Comparison of ENCODE assay signal across 13 cellular contexts in genomic region chr11:36312593-36312990, GRCh38. TPM values are rescaled to one million over a fixed set of nuclear protein-coding genes. Genes with fewer than 3 reads are reported as not detected.
DNase-seq lines count a peak whose midpoint lies in the region; ATAC-seq and TF ChIP-seq lines count a peak whose summit lies in the region.
"Had no signal": no experiment of that assay in that cellular context is flagged by ENCODE, and none has a peak within 500 bp of the region (broad histone marks: within the 10 kb centered on the region; RNA-seq: fewer than 3 reads in every experiment).

No MANE protein-coding gene starts in this region.

- H3K27me3 Mint-ChIP-seq in activated CD4-positive, alpha-beta T cell treated with anti-CD3 and anti-CD28 coated beads for 36 hours, result peaks cover 21% of the 10 kb centered on the region

- POLR2A ChIA-PET in activated CD4-positive, alpha-beta T cell treated with anti-CD3 and anti-CD28 coated beads for 36 hours (lab: Charles Lee), result no interaction called here
- POLR2A ChIA-PET in PC-3 (lab: Charles Lee; ENCODE audit: unreplicated experiment), result no interaction called here

- no peaks in the 10 kb centered on the region for H3K36me3 Mint-ChIP-seq in activated CD4-positive, alpha-beta T cell treated with anti-CD3 and anti-CD28 coated beads for 36 hours (ENCODE audit: low read depth)
- no peaks in the 10 kb centered on the region for H3K36me3 Mint-ChIP-seq in stimulated activated effector memory CD8-positive, alpha-beta T cell treated with anti-CD3 and anti-CD28 coated beads, Interleukin-12 subunit alpha, Interleukin-12 subunit beta, amount 100 ng/mL, for 72 hours
- H3K36me3 Mint-ChIP-seq: activated naive CD4-positive, alpha-beta T cell treated with anti-CD3 and anti-CD28 coated beads, Interleukin-2, amount 50 U/mL, for 72 hours; naive thymus-derived CD8-positive, alpha-beta T cell had no signal

- H3K4me3 ChIP-seq in PC-3 (ENCODE audit: low read length), result no peak overlapping the region
- H3K4me3 ChIP-seq: K562 had no signal

- ATAC-seq in activated CD4-positive, alpha-beta T cell treated with anti-CD3 and anti-CD28 coated beads for 36 hours, result peak; percentile 58
- ATAC-seq in PC-3 (peak; percentile 79), GM21723 (IDR thresholded peaks at IDR 0.05; ENCODE audit: unreplicated experiment) (no peak), HG02840 (IDR thresholded peaks at IDR 0.05; ENCODE audit: low FRiP score, unreplicated experiment) (no peak)
- ATAC-seq in stimulated activated effector memory CD8-positive, alpha-beta T cell treated with anti-CD3 and anti-CD28 coated beads, Interleukin-12 subunit alpha, Interleukin-12 subunit beta, amount 100 ng/mL, for 72 hours, result peak; percentile 79
- ATAC-seq: K562; naive thymus-derived CD8-positive, alpha-beta T cell had no signal

- no peak for TF ChIP-seq CTCF in PC-3 (conservative IDR thresholded peaks at IDR 0.05; ENCODE audit: low read depth, low read length)

- peak overlapping the region; percentile 80 for H3K27ac ChIP-seq in PC-3 (ENCODE audit: low read length)
- H3K27ac ChIP-seq in epithelial cell of prostate, result no peak overlapping the region

- H3K4me3 Mint-ChIP-seq in activated CD4-positive, alpha-beta T cell treated with anti-CD3 and anti-CD28 coated beads for 36 hours, result no peak overlapping the region
- no peak overlapping the region for H3K4me3 Mint-ChIP-seq in stimulated activated effector memory CD8-positive, alpha-beta T cell treated with anti-CD3 and anti-CD28 coated beads, Interleukin-12 subunit alpha, Interleukin-12 subunit beta, amount 100 ng/mL, for 72 hours
- H3K4me3 Mint-ChIP-seq: naive thymus-derived CD8-positive, alpha-beta T cell had no signal

- H3K4me1 ChIP-seq in PC-3 (ENCODE audit: insufficient read depth, low read length), result peaks cover 46% of the 10 kb centered on the region

- intact Hi-C loops in activated CD4-positive, alpha-beta T cell treated with anti-CD3 and anti-CD28 coated beads for 36 hours (cut with DNase I, micrococcal nuclease), result no loop called here
- intact Hi-C loops in PC-3 (cut with micrococcal nuclease), result no loop called here

- H3K9ac ChIP-seq in PC-3 (ENCODE audit: low read length), result peak overlapping the region; percentile 8; the same call in 1 of the 2 replicates

- no peaks in the 10 kb centered on the region for H3K27me3 ChIP-seq in PC-3 (ENCODE audit: low read length)

- no peaks in the 10 kb centered on the region for H3K79me2 ChIP-seq in PC-3 (ENCODE audit: low read length)

- no peaks in the 10 kb centered on the region for H3F3A ChIP-seq in PC-3 (ENCODE audit: low read length, unreplicated experiment)

- H3K9me3 Mint-ChIP-seq in activated CD4-positive, alpha-beta T cell treated with anti-CD3 and anti-CD28 coated beads for 36 hours (ENCODE audit: low read depth), result no peaks in the 10 kb centered on the region
- no peaks in the 10 kb centered on the region for H3K9me3 Mint-ChIP-seq in stimulated activated effector memory CD8-positive, alpha-beta T cell treated with anti-CD3 and anti-CD28 coated beads, Interleukin-12 subunit alpha, Interleukin-12 subunit beta, amount 100 ng/mL, for 72 hours

- no peaks in the 10 kb centered on the region for H4K20me1 ChIP-seq in PC-3 (ENCODE audit: low read length)

- CTCF ChIA-PET in activated CD4-positive, alpha-beta T cell treated with anti-CD3 and anti-CD28 coated beads for 36 hours (lab: Charles Lee), result interaction anchor here (0.8 to 1.1 kb wide), 2 partner anchors 47 to 67 kb away, joined by 3 to 4 read pairs; no protein-coding TSS in a partner anchor
- CTCF ChIA-PET in PC-3 (lab: Charles Lee), result interaction anchor here (0.8 kb wide), 1 partner anchor 166 kb away, joined by 6 read pairs; no protein-coding TSS in a partner anchor

- no peak for DNase-seq in activated CD4-positive, alpha-beta T cell treated with anti-CD3 and anti-CD28 coated beads for 36 hours
- DNase-seq in activated CD4-positive, alpha-beta T cell treated with anti-CD3 and anti-CD28 coated beads for 48 hours, result no peak
- peak; percentile 90 for DNase-seq in PC-3
- DNase-seq in epithelial cell of prostate (ENCODE audit: low read depth, low spot score), result peak; percentile 62
- no peak for DNase-seq in stimulated activated effector memory CD8-positive, alpha-beta T cell treated with anti-CD3 and anti-CD28 coated beads, Interleukin-12 subunit alpha, Interleukin-12 subunit beta, amount 100 ng/mL, for 72 hours (ENCODE audit: low spot score in 2 of 2)
- no peak for DNase-seq in dedifferentiated amniotic fluid mesenchymal stem cell (ENCODE audit: extremely low spot score)
- DNase-seq: naive thymus-derived CD8-positive, alpha-beta T cell; NCI-H446 treated with DMSO at 0.1 percent for 48 hours; T-helper 1 cell had no signal

- H2AFZ ChIP-seq in PC-3 (ENCODE audit: low read length), result no peak overlapping the region

- H3K4me2 ChIP-seq in PC-3 (ENCODE audit: low read length), result peak overlapping the region; percentile 57

- H3K27ac Mint-ChIP-seq in activated CD4-positive, alpha-beta T cell treated with anti-CD3 and anti-CD28 coated beads for 36 hours, result no peak overlapping the region
- no peak overlapping the region for H3K27ac Mint-ChIP-seq in stimulated activated effector memory CD8-positive, alpha-beta T cell treated with anti-CD3 and anti-CD28 coated beads, Interleukin-12 subunit alpha, Interleukin-12 subunit beta, amount 100 ng/mL, for 72 hours
- H3K27ac Mint-ChIP-seq: naive thymus-derived CD8-positive, alpha-beta T cell had no signal

- no peaks in the 10 kb centered on the region for H3K36me3 ChIP-seq in PC-3 (ENCODE audit: low read depth, low read length)

- BruUV-seq in PC-3 (replicated peaks; lab: Mats Ljungman, UMichigan), result no TSS peak

- no peaks in the 10 kb centered on the region for H3K9me3 ChIP-seq in PC-3 (ENCODE audit: low read length)

- H3K9me2 ChIP-seq in PC-3 (replicated peaks; ENCODE audit: low read length), result no peaks in the 10 kb centered on the region

- H3K4me1 Mint-ChIP-seq in activated CD4-positive, alpha-beta T cell treated with anti-CD3 and anti-CD28 coated beads for 36 hours, result peaks cover 17% of the 10 kb centered on the region
- peaks cover 8% of the 10 kb centered on the region for H3K4me1 Mint-ChIP-seq in stimulated activated effector memory CD8-positive, alpha-beta T cell treated with anti-CD3 and anti-CD28 coated beads, Interleukin-12 subunit alpha, Interleukin-12 subunit beta, amount 100 ng/mL, for 72 hours
- H3K4me1 Mint-ChIP-seq: naive thymus-derived CD8-positive, alpha-beta T cell had no signal

RNA-seq across cellular contexts. Expression of gene PRR5L, which starts 16.5 kb away (rescaled TPM):
- 10 to 100 TPM; 23.2 to 28.6 TPM for total RNA-seq in activated CD4-positive, alpha-beta T cell treated with anti-CD3 and anti-CD28 coated beads for 36 hours
- total RNA-seq in PC-3 (2014; rRNA removed), result 1.3 and 4.7 TPM in 2 replicates

RNA-seq across cellular contexts. Expression of gene COMMD9, which starts 23.4 kb away (rescaled TPM):
- total RNA-seq in activated CD4-positive, alpha-beta T cell treated with anti-CD3 and anti-CD28 coated beads for 36 hours, result 10 to 100 TPM; 33.0 to 44.6 TPM
- total RNA-seq in PC-3 (2014; rRNA removed), result 54.8 and 70.8 TPM in 2 replicates

Comparison
In these comparisons a context has a peak if more than half of its experiments do, and no peak if none do; other contexts are left out.
1. ATAC-seq: peak in activated CD4-positive, alpha-beta T cell treated with anti-CD3 and anti-CD28 coated beads for 36 hours (single experiment), PC-3 (single experiment) and stimulated activated effector memory CD8-positive, alpha-beta T cell treated with anti-CD3 and anti-CD28 coated beads, Interleukin-12 subunit alpha, Interleukin-12 subunit beta, amount 100 ng/mL, for 72 hours (single experiment); none in GM21723 (single experiment) and HG02840 (single experiment).
2. DNase-seq: peak in PC-3 (single experiment) and epithelial cell of prostate (single experiment); none in activated CD4-positive, alpha-beta T cell treated with anti-CD3 and anti-CD28 coated beads for 36 hours (single experiment), activated CD4-positive, alpha-beta T cell treated with anti-CD3 and anti-CD28 coated beads for 48 hours (single experiment), stimulated activated effector memory CD8-positive, alpha-beta T cell treated with anti-CD3 and anti-CD28 coated beads, Interleukin-12 subunit alpha, Interleukin-12 subunit beta, amount 100 ng/mL, for 72 hours (0 of 2) and dedifferentiated amniotic fluid mesenchymal stem cell (single experiment).